In genomic region chr11:27757953-27758352, GRCh38 we compare ENCODE assay signal across 2 cellular contexts.
TF ChIP-seq lines count a peak whose summit lies in the region.

No MANE protein-coding gene starts in this region.

TF ChIP-seq in A549, 52 proteins besides CTCF, POLR2A, EP300 and RAD21:
- TF ChIP-seq RCOR1 (IDR thresholded peaks at IDR 0.05; ENCODE audit: low read depth, low read length) (no peak), KDM1A (IDR thresholded peaks at IDR 0.05; ENCODE audit: low read depth) (no peak), SREBF2 (IDR thresholded peaks at IDR 0.05) (no peak), FOSL2 (IDR thresholded peaks at IDR 0.05) (no peak), FOSL2 (CRISPR knock-in tag; IDR thresholded peaks at IDR 0.05) (peak; percentile 26; the same call in 1 of the 2 replicates), CBX8 (IDR thresholded peaks at IDR 0.05) (no peak), NPAS2 (CRISPR knock-in tag; IDR thresholded peaks at IDR 0.05; ENCODE audit: borderline replicate concordance) (no peak), RFX5 (IDR thresholded peaks at IDR 0.05) (no peak), HES2 (IDR thresholded peaks at IDR 0.05) (no peak)

TF ChIP-seq in SK-N-SH, 30 proteins besides CTCF, POLR2A, EP300 and RAD21:
- 0 out of 2 replicates have a peak, but pooled peaks have one; percentile 43 for TF ChIP-seq TEAD4 (IDR thresholded peaks at IDR 0.05; ENCODE audit: borderline replicate concordance, insufficient read depth)
- peak; percentile 44; the same call in 1 of the 2 replicates for TF ChIP-seq MAX (IDR thresholded peaks at IDR 0.05; ENCODE audit: low read depth)
- no peak for TF ChIP-seq SMC3 (IDR thresholded peaks at IDR 0.05; ENCODE audit: low read depth, low read length)
- TF ChIP-seq RXRA (IDR thresholded peaks at IDR 0.05; ENCODE audit: borderline replicate concordance, low read depth): peak; percentile 46; the same call in 1 of the 2 replicates
- TF ChIP-seq MEF2A (IDR thresholded peaks at IDR 0.05; ENCODE audit: borderline replicate concordance, low read depth): peak; percentile 66; the same call in 1 of the 2 replicates
- TF ChIP-seq FOSL2 (IDR thresholded peaks at IDR 0.05; ENCODE audit: borderline replicate concordance, low read depth): peak; percentile 86
- peak; percentile 87 for TF ChIP-seq TCF12 (IDR thresholded peaks at IDR 0.05)
- TF ChIP-seq USF2 (IDR thresholded peaks at IDR 0.05; ENCODE audit: borderline replicate concordance, low read depth, low read length): no peak
- TF ChIP-seq SIN3A (IDR thresholded peaks at IDR 0.05; ENCODE audit: borderline replicate concordance, low read depth, low read length): no peak
- TF ChIP-seq ZBTB33 (IDR thresholded peaks at IDR 0.05; ENCODE audit: borderline replicate concordance, low read depth): 0 out of 2 replicates have a peak, but pooled peaks have one; percentile 28
- TF ChIP-seq YY1 (IDR thresholded peaks at IDR 0.05; ENCODE audit: low read depth): no peak
- no peak for TF ChIP-seq RCOR1 (IDR thresholded peaks at IDR 0.05; ENCODE audit: low read length)
- peak; percentile 89 for TF ChIP-seq NFIC (IDR thresholded peaks at IDR 0.05; ENCODE audit: borderline replicate concordance)
- TF ChIP-seq PBX3 (IDR thresholded peaks at IDR 0.05): peak; percentile 84
- peak; percentile 69; the same call in 1 of the 2 replicates for TF ChIP-seq FOXM1 (IDR thresholded peaks at IDR 0.05; ENCODE audit: low read depth)
- peak; percentile 88 for TF ChIP-seq JUND (IDR thresholded peaks at IDR 0.05)
